ENCODE assay signal across 9 cellular contexts in the genomic region with DNA sequence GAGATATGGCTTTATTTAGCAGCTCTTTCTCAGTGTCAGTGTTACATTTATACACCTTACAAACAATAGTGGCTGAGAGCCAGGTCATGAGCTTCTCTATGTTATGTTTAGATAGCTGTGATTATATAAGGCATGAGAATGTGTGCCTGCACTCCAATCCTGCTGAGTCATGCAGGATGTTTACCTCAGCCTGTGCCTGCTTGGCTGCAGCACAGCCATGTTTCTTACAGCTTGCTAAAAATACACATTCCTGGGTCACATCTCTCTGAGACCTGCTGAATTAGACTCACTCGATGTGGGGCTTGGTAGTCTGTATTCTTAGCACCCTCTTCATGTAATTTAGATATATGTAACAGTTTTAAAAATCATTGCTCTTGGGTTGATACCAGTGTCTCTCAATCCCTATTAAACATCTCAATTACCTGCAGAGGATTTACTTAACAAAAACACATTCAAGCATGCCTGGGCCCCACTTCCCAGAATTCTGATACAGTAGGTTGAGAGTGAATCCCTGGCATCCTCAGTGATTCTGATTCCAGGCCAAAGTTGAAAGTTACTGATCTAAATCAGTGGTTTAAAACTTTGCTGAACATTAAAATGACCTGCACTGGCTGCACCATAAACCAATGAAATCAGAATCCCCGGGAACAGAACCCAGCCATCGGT.
DNase-seq lines count a peak whose midpoint lies in the region; ATAC-seq and TF ChIP-seq lines count a peak whose summit lies in the region.
"Had no signal": no experiment of that assay in that cellular context is flagged by ENCODE, and none has a peak within 500 bp of the region (broad histone marks: within the 10 kb centered on the region; RNA-seq: fewer than 3 reads in every experiment).

No MANE protein-coding gene starts in this region.

- CTCF ChIA-PET in HCT116 (lab: Charles Lee): no interaction called here

- H3K27ac ChIP-seq in HCT116 (ENCODE audit: low read depth, low read length): no peak overlapping the region

- ATAC-seq in HCT116 (no peak), HG03571 (IDR thresholded peaks at IDR 0.05; ENCODE audit: unreplicated experiment) (no peak)
- no peak for ATAC-seq in naive thymus-derived CD8-positive, alpha-beta T cell

- POLR2A ChIA-PET in HCT116 (lab: Charles Lee): no interaction called here
- POLR2A ChIA-PET in naive thymus-derived CD8-positive, alpha-beta T cell (lab: Charles Lee): interaction anchor here (0.5 kb wide), 1 partner anchor 1473 kb away, joined by 6 read pairs; no protein-coding TSS in a partner anchor

- H3K4me3 Mint-ChIP-seq in naive thymus-derived CD8-positive, alpha-beta T cell: no peak overlapping the region
- H3K4me3 Mint-ChIP-seq: activated naive CD4-positive, alpha-beta T cell treated with anti-CD3 and anti-CD28 coated beads, Interleukin-2, amount 50 U/mL, for 24 hours had no signal

- H2AFZ ChIP-seq in HCT116 (ENCODE audit: low read depth, low read length, poor library complexity, severe bottlenecking): no peak overlapping the region

- H3K36me3 Mint-ChIP-seq in naive thymus-derived CD8-positive, alpha-beta T cell: peaks cover 0 to 5% (median 0%) of the 10 kb centered on the region in 3 donors
- H3K36me3 Mint-ChIP-seq: activated naive CD4-positive, alpha-beta T cell treated with anti-CD3 and anti-CD28 coated beads, Interleukin-2, amount 50 U/mL, for 24 hours had no signal

- H3K36me3 ChIP-seq in HCT116 (ENCODE audit: control insufficient read depth in 1 of 2, insufficient read depth in 2 of 2, low read length in 2 of 2): no peaks in the 10 kb centered on the region
- H3K36me3 ChIP-seq in HAP-1 (replicated peaks): no peaks in the 10 kb centered on the region

- DNase-seq in HCT116 (ENCODE audit: low read depth, low spot score): peak; percentile 12
- peak; percentile 27 for DNase-seq in RPMI8226
- DNase-seq in fibroblast of villous mesenchyme (ENCODE audit: low read depth): peak; percentile 93
- peak; percentile 81 for DNase-seq in retinal pigment epithelial cell (ENCODE audit: low read depth)
- no peak for DNase-seq in naive thymus-derived CD8-positive, alpha-beta T cell
- no peak for DNase-seq in medulla oblongata (ENCODE audit: extremely low spot score)
- no peak for DNase-seq in HAP-1 (ENCODE audit: low spot score in 2 of 2)

- H4K20me1 ChIP-seq in HCT116 (ENCODE audit: insufficient read depth): no peaks in the 10 kb centered on the region

- H3K9me3 Mint-ChIP-seq in naive thymus-derived CD8-positive, alpha-beta T cell: peaks cover 0 to 18% (median 9%) of the 10 kb centered on the region in 9 donors
- H3K9me3 Mint-ChIP-seq: activated naive CD4-positive, alpha-beta T cell treated with anti-CD3 and anti-CD28 coated beads, Interleukin-2, amount 50 U/mL, for 24 hours had no signal

- TF ChIP-seq CTCF in HCT116 (IDR thresholded peaks at IDR 0.05 in 2 of 3, conservative IDR thresholded peaks at IDR 0.05 in 1 of 3; ENCODE audit: borderline replicate concordance in 1 of 3, insufficient read depth in 1 of 3, low read depth in 2 of 3, low read length in 2 of 3) (no peak), fibroblast of villous mesenchyme (IDR thresholded peaks at IDR 0.05; ENCODE audit: insufficient read depth, low read depth, low read length) (no peak), retinal pigment epithelial cell (conservative IDR thresholded peaks at IDR 0.05; ENCODE audit: low read depth, low read length) (no peak)

- peaks cover 5 to 14% (median 12%) of the 10 kb centered on the region in 5 donors for H3K27me3 Mint-ChIP-seq in naive thymus-derived CD8-positive, alpha-beta T cell

- H3K4me1 Mint-ChIP-seq in naive thymus-derived CD8-positive, alpha-beta T cell: no peaks in the 10 kb centered on the region
- H3K4me1 Mint-ChIP-seq: activated naive CD4-positive, alpha-beta T cell treated with anti-CD3 and anti-CD28 coated beads, Interleukin-2, amount 50 U/mL, for 24 hours had no signal

- H3K27ac Mint-ChIP-seq in naive thymus-derived CD8-positive, alpha-beta T cell: no peak overlapping the region
- H3K27ac Mint-ChIP-seq: activated naive CD4-positive, alpha-beta T cell treated with anti-CD3 and anti-CD28 coated beads, Interleukin-2, amount 50 U/mL, for 24 hours had no signal

- H3K4me3 ChIP-seq in HCT116 (replicated peaks in 1 of 2; ENCODE audit: low read depth in 1 of 2, low read length in 2 of 2) (no peak overlapping the region), fibroblast of villous mesenchyme (ENCODE audit: low read depth, low read length) (no peak overlapping the region), retinal pigment epithelial cell (ENCODE audit: low read length) (no peak overlapping the region), HAP-1 (no peak overlapping the region)

- no peak for TF ChIP-seq POLR2A in HCT116 (IDR thresholded peaks at IDR 0.05; ENCODE audit: borderline replicate concordance, extremely low read depth, insufficient read depth, insufficient read length)

- in situ Hi-C loops in HAP-1 (cut with MboI; ENCODE audit: low sequenced_read_pairs): no loop called here

- RAD21 ChIA-PET in HCT116 (lab: Charles Lee; ENCODE audit: low non-redundant PET in 1 of 2, low total read pairs in 2 of 2, uncharacterized antibody in 2 of 2, unreplicated experiment in 2 of 2): no interaction called here

- intact Hi-C loops in HCT116 (cut with micrococcal nuclease): no loop called here

- BruUV-seq in HCT116 (replicated peaks; lab: Mats Ljungman, UMichigan): no TSS peak

- H3K9ac ChIP-seq in HCT116 (ENCODE audit: low read length): no peak overlapping the region

- no peaks in the 10 kb centered on the region for H3K9me2 ChIP-seq in HCT116 (ENCODE audit: insufficient read depth)

- H3K9me3 ChIP-seq in HCT116 (ENCODE audit: control insufficient read depth in 1 of 2, insufficient read depth in 1 of 2, low read depth in 1 of 2, low read length in 2 of 2) (no peaks in the 10 kb centered on the region), HAP-1 (no peaks in the 10 kb centered on the region)

- no peak for TF ChIP-seq RAD21 in HCT116 (IDR thresholded peaks at IDR 0.05; ENCODE audit: low read depth)

- no peak overlapping the region for H3K4me2 ChIP-seq in HCT116 (ENCODE audit: low read length)

- no peaks in the 10 kb centered on the region for H3K79me2 ChIP-seq in HCT116 (ENCODE audit: insufficient read depth, low read length)

- H3K27me3 ChIP-seq in HCT116 (ENCODE audit: insufficient read depth, low read length) (no peaks in the 10 kb centered on the region), HAP-1 (ENCODE audit: low read depth) (no peaks in the 10 kb centered on the region)

- H3K4me1 ChIP-seq in HCT116 (ENCODE audit: control insufficient read depth in 1 of 2, insufficient read depth in 2 of 2, low read length in 2 of 2) (peaks cover 2 to 24% of the 10 kb centered on the region in 2 experiments; a peak in 2 of 4 replicates), HAP-1 (no peaks in the 10 kb centered on the region)

TF ChIP-seq in HCT116, 20 proteins besides CTCF, POLR2A, EP300 and RAD21:
- TF ChIP-seq ELF1 (IDR thresholded peaks at IDR 0.05; ENCODE audit: borderline replicate concordance, low read depth): no peak
- TF ChIP-seq CEBPB (IDR thresholded peaks at IDR 0.05; ENCODE audit: low read depth): no peak
- no peak for TF ChIP-seq SRF (IDR thresholded peaks at IDR 0.05; ENCODE audit: low read depth)

Comparison
In these comparisons a context has a peak if more than half of its experiments do, and no peak if none do; other contexts are left out.
1. DNase-seq: peak in HCT116 (single experiment), RPMI8226 (single experiment), fibroblast of villous mesenchyme (single experiment) and retinal pigment epithelial cell (single experiment); none in naive thymus-derived CD8-positive, alpha-beta T cell (0 of 10), medulla oblongata (single experiment) and HAP-1 (0 of 2).